In the genomic region with DNA sequence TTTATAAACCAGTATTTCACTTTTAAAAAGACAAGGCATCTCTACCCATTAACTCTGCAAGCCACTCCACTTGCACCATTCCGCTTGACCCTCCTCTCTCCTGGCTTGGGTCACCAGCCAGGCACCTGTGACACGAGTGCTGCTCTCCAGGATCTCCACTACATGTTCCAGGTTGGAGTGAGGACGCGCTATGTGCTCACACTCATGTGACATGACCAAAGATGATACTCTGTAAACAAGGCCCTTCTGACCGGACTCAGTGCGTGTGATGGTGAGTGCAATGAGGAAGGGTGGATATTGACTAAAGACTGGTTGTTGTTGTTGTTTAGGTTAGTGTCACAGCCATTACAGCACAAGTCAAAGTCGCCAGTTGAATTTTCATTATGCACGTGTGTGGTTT, we compare ENCODE assay signal across 18 cellular contexts.
DNase-seq lines count a peak whose midpoint lies in the region; ATAC-seq, FAIRE-seq and TF ChIP-seq lines count a peak whose summit lies in the region.
"Had no signal": no experiment of that assay in that cellular context is flagged by ENCODE, and none has a peak within 500 bp of the region (broad histone marks: within the 10 kb centered on the region; RNA-seq: fewer than 3 reads in every experiment).

No MANE protein-coding gene starts in this region.

- no TSS peak for BruUV-seq in HepG2 (replicated peaks; lab: Mats Ljungman, UMichigan)

- no peak for TF ChIP-seq RAD21 in HepG2 (CRISPR knock-in tag; IDR thresholded peaks at IDR 0.05)

- H3K79me2 ChIP-seq in HepG2 (ENCODE audit: insufficient read depth, low read length) = no peaks in the 10 kb centered on the region

- no peak for TF ChIP-seq POLR2A in HepG2 (IDR thresholded peaks at IDR 0.05; ENCODE audit: insufficient read depth in 1 of 2, low read depth in 2 of 2, low read length in 2 of 2)
- no peak for TF ChIP-seq POLR2A in right lobe of liver (IDR thresholded peaks at IDR 0.05)
- no peak for TF ChIP-seq POLR2A in esophagus muscularis mucosa (IDR thresholded peaks at IDR 0.05; ENCODE audit: low read depth)
- TF ChIP-seq POLR2A in gastrocnemius medialis (IDR thresholded peaks at IDR 0.05) = peak in 1 of 2 donors; percentile 14

- in situ Hi-C loops in HepG2 (cut with HindIII; ENCODE audit: extremely low pct_ligation_motif_present, low pct_unique_long_range_greater_than_20kb) (no loop called here), gastrocnemius medialis (cut with MboI; ENCODE audit: low sequenced_read_pairs in 4 of 4) (no loop called here)

- TF ChIP-seq CTCF in HepG2 (CRISPR knock-in tag; IDR thresholded peaks at IDR 0.05) = no peak
- TF ChIP-seq CTCF in right lobe of liver (IDR thresholded peaks at IDR 0.05) = no peak
- no peak for TF ChIP-seq CTCF in esophagus muscularis mucosa (IDR thresholded peaks at IDR 0.05)
- no peak for TF ChIP-seq CTCF in gastrocnemius medialis (IDR thresholded peaks at IDR 0.05 in 4 of 5, conservative IDR thresholded peaks at IDR 0.05 in 1 of 5)

- no peak overlapping the region for H3K4me2 ChIP-seq in HepG2 (ENCODE audit: low read depth, low read length)
- H3K4me2 ChIP-seq: BLaER1 treated with 17β-estradiol and CSF1 and Interleukin-3, amounts not matched to agents 10 nM and 100 nM had no signal

- CTCF ChIA-PET in HepG2 (lab: Yijun Ruan, JAX; ENCODE audit: low intra/inter-chr PET ratio, low total read pairs) = no interaction called here

- H3K9ac ChIP-seq in HepG2 (ENCODE audit: insufficient read depth, low read depth, low read length) = no peak overlapping the region
- H3K9ac ChIP-seq: BLaER1 treated with 17β-estradiol and CSF1 and Interleukin-3, amounts not matched to agents 10 nM and 100 nM had no signal

- POLR2A ChIA-PET in HepG2 (lab: Yijun Ruan, JAX) = no interaction called here

- H3K27ac ChIP-seq in HepG2 (ENCODE audit: extremely low read length, insufficient read depth, low read length) = no peak overlapping the region
- no peak overlapping the region for H3K27ac ChIP-seq in right lobe of liver
- H3K27ac ChIP-seq in esophagus muscularis mucosa (replicated peaks in 1 of 4) = no peak overlapping the region
- peak overlapping the region; percentile 61 to 87 (median 78) for H3K27ac ChIP-seq in gastrocnemius medialis
- H3K27ac ChIP-seq: BLaER1 treated with 17β-estradiol and CSF1 and Interleukin-3, amounts not matched to agents 10 nM and 100 nM had no signal

- H3K4me1 ChIP-seq in HepG2 (ENCODE audit: insufficient read depth, low read length) = no peaks in the 10 kb centered on the region
- H3K4me1 ChIP-seq in right lobe of liver = no peaks in the 10 kb centered on the region
- H3K4me1 ChIP-seq in esophagus muscularis mucosa = no peaks in the 10 kb centered on the region
- peaks cover 24 to 28% of the 10 kb centered on the region in 2 donors for H3K4me1 ChIP-seq in gastrocnemius medialis
- H3K4me1 ChIP-seq: BLaER1 treated with 17β-estradiol and CSF1 and Interleukin-3, amounts not matched to agents 10 nM and 100 nM had no signal

- H3K4me3 ChIP-seq in HepG2 (replicated peaks in 1 of 3; ENCODE audit: insufficient read depth in 1 of 3, low read depth in 2 of 3, low read length in 3 of 3) = no peak overlapping the region
- no peak overlapping the region for H3K4me3 ChIP-seq in right lobe of liver
- no peak overlapping the region for H3K4me3 ChIP-seq in esophagus muscularis mucosa
- no peak overlapping the region for H3K4me3 ChIP-seq in gastrocnemius medialis
- H3K4me3 ChIP-seq: BLaER1 treated with 17β-estradiol and CSF1 and Interleukin-3, amounts not matched to agents 10 nM and 100 nM; GM12878 had no signal

- TF ChIP-seq EP300 in HepG2 (IDR thresholded peaks at IDR 0.05; ENCODE audit: low read depth in 2 of 2, low read length in 2 of 2) (no peak), HepG2 (CRISPR knock-in tag; IDR thresholded peaks at IDR 0.05; ENCODE audit: borderline replicate concordance) (no peak), esophagus muscularis mucosa (IDR thresholded peaks at IDR 0.05) (no peak)

- DNase-seq in HepG2 (ENCODE audit: low spot score) (no peak), right lobe of liver (no peak), esophagus muscularis mucosa (ENCODE audit: extremely low spot score) (peak; percentile 60), gastrocnemius medialis (peak; percentile 78 to 87), H4 (ENCODE audit: low spot score) (no peak)
- no peak for DNase-seq in activated CD4-positive, alpha-beta T cell treated with anti-CD3 and anti-CD28 coated beads, Interleukin-2, amount 50 U/mL, for 1 hour
- DNase-seq: Calu3; CD8-positive, alpha-beta T cell; DMS 273 treated with DMSO at 0.1 percent for 48 hours; DMS53; DND-41; EL; HCEC 1CT had no signal

- H3K36me3 ChIP-seq in HepG2 (replicated peaks in 1 of 2; ENCODE audit: control insufficient read depth in 1 of 2, insufficient read depth in 2 of 2, low read length in 2 of 2) (peaks cover 17 to 52% of the 10 kb centered on the region in 2 experiments), right lobe of liver (peaks cover 0 to 65% (median 24%) of the 10 kb centered on the region in 4 donors), esophagus muscularis mucosa (peaks cover 51 to 87% (median 80%) of the 10 kb centered on the region in 4 donors), gastrocnemius medialis (peaks cover 0 to 40% of the 10 kb centered on the region in 2 donors)

- H3K27me3 ChIP-seq in HepG2 (ENCODE audit: control insufficient read depth in 1 of 2, insufficient read depth in 2 of 2, low read length in 2 of 2) (no peaks in the 10 kb centered on the region), right lobe of liver (no peaks in the 10 kb centered on the region), esophagus muscularis mucosa (no peaks in the 10 kb centered on the region), gastrocnemius medialis (no peaks in the 10 kb centered on the region)
- H3K27me3 ChIP-seq: BLaER1 treated with 17β-estradiol and CSF1 and Interleukin-3, amounts not matched to agents 10 nM and 100 nM had no signal

- 96% methylated on average over 8 of the region's 8 CpGs for WGBS in HepG2 (ENCODE audit: low lambda C conversion rate)
- 94% methylated on average over 8 of the region's 8 CpGs for WGBS in right lobe of liver (ENCODE audit: insufficient coverage, low coverage, low lambda C conversion rate, missing lambda C conversion rate)
- WGBS in esophagus muscularis mucosa = 94% methylated on average over 8 of the region's 8 CpGs

- no peak overlapping the region for H2AFZ ChIP-seq in HepG2 (ENCODE audit: low read length)

- H3K9me3 ChIP-seq in HepG2 (ENCODE audit: low read length) = no peaks in the 10 kb centered on the region
- no peaks in the 10 kb centered on the region for H3K9me3 ChIP-seq in right lobe of liver
- H3K9me3 ChIP-seq in esophagus muscularis mucosa = no peaks in the 10 kb centered on the region
- H3K9me3 ChIP-seq in gastrocnemius medialis = no peaks in the 10 kb centered on the region

- no peak for FAIRE-seq in HepG2 (lab: Jason Lieb, UNC)
- FAIRE-seq: GM12878, H1, HTR-8/SVneo had no signal

- ATAC-seq in HepG2 = no peak
- ATAC-seq in right lobe of liver = no peak
- ATAC-seq in gastrocnemius medialis = peak; percentile 95 to 97
- no peak for ATAC-seq in HG03571 (IDR thresholded peaks at IDR 0.05; ENCODE audit: unreplicated experiment)
- ATAC-seq: CD8-positive, alpha-beta T cell; GM12878 had no signal

- H4K20me1 ChIP-seq in HepG2 (ENCODE audit: insufficient read depth, low read length) = no peaks in the 10 kb centered on the region
- H4K20me1 ChIP-seq: BLaER1 treated with 17β-estradiol and CSF1 and Interleukin-3, amounts not matched to agents 10 nM and 100 nM had no signal

- intact Hi-C loops in HepG2 (cut with micrococcal nuclease; ENCODE audit: unreplicated experiment) = no loop called here
- intact Hi-C loops in right lobe of liver (cut with DNase I) = no loop called here
- intact Hi-C loops in esophagus muscularis mucosa (cut with DNase I) = no loop called here
- intact Hi-C loops in gastrocnemius medialis (cut with DNase I; ENCODE audit: low total_unique reads) = no loop called here

TF ChIP-seq in HepG2, 621 proteins besides CTCF, POLR2A, EP300 and RAD21:
- no peak for TF ChIP-seq SMAD1 (CRISPR knock-in tag; IDR thresholded peaks at IDR 0.05; ENCODE audit: borderline replicate concordance, low read depth)
- TF ChIP-seq ZNF652 (CRISPR knock-in tag; IDR thresholded peaks at IDR 0.05; ENCODE audit: borderline replicate concordance, low read depth) = no peak
- TF ChIP-seq RBM22 (optimal IDR thresholded peaks at IDR 0.05; ENCODE audit: low read length) = peak; percentile 31

Comparison
In these comparisons a context has a peak if more than half of its experiments do, and no peak if none do; other contexts are left out.
1. ATAC-seq: peak in gastrocnemius medialis (2 of 2); none in HepG2 (single experiment), right lobe of liver (0 of 4) and HG03571 (single experiment).
2. DNase-seq: peak in esophagus muscularis mucosa (single experiment) and gastrocnemius medialis (2 of 2); none in HepG2 (single experiment), right lobe of liver (0 of 3), activated CD4-positive, alpha-beta T cell treated with anti-CD3 and anti-CD28 coated beads, Interleukin-2, amount 50 U/mL, for 1 hour (single experiment) and H4 (single experiment).
3. H3K27ac ChIP-seq: peak in gastrocnemius medialis (4 of 4); none in HepG2 (single experiment), right lobe of liver (0 of 3) and esophagus muscularis mucosa (0 of 4).